ENCODE assay signal across 8 cellular contexts in the genomic region with DNA sequence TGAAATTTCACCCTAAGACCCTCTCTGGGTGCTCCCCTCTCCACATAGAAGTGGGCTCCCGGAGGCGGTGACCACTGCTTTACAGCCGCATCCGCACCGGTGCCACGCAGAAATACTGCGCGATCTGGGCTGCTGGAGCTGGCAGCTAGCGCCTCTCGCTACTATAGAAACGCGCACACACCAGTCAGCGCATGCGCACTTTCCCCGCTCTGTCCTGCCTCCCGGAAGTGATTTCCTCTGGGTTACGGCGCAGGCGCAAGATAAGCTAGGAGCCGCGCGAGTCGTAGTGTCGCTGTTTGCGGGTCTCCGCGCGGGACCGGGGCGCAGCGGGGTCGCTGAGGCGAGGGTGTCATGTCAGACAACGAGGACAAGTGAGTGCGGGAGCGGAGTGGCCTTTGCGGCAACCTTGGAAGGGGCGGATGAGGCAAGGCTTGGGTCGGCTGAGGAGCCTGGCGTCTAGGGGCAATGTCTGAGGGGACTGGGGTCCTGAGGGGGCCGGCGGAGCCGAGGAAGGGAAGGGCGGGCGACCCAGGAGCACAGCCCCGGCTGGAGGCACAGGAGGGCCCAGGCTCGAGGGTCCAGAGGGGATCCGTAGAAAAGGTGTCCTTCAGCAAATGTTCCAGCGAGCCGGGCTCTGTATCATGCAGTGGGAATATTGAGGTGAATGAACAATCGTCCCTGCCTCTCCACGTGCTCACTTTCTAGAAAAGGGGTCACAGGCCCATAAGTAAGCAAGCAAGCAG. TPM values are rescaled to one million over a fixed set of nuclear protein-coding genes. Genes with fewer than 3 reads are reported as not detected.
A peak's percentile ranks its signal among the peaks of the same experiment; 100 is the strongest.
DNase-seq lines count a peak whose midpoint lies in the region; ATAC-seq, FAIRE-seq and TF ChIP-seq lines count a peak whose summit lies in the region.

A gene (minus strand): TSS at position 165 of the 743 bp plus-strand sequence. CDS start 452 bp downstream, outside the sequence.
A gene (plus strand): TSS at position 263 of the 743 bp plus-strand sequence. CDS start 89 bp downstream, at position 352.

- H3K9me3 ChIP-seq in astrocyte (ENCODE audit: insufficient read depth, low read depth, low read length): no peaks in the 10 kb centered on the region
- no peaks in the 10 kb centered on the region for H3K9me3 ChIP-seq in aorta (ENCODE audit: control insufficient read depth, low read length)

- intact Hi-C loops in aorta (cut with DNase I): loop anchor here in 1 of 2 donors (5.0 kb wide), 1 partner anchor 146 kb away; a partner anchor contains a TSS

- no peak for TF ChIP-seq CTCF in astrocyte (IDR thresholded peaks at IDR 0.05; ENCODE audit: insufficient read depth, low read depth, low read length)

- peak within 1 kb of the TSS; percentile 97 for H3K4me3 ChIP-seq in astrocyte (ENCODE audit: insufficient read depth, low read depth, low read length)
- peak within 1 kb of the TSS; percentile 76 to 81 for H3K4me3 ChIP-seq in aorta (ENCODE audit: low read length in 2 of 2)

- H3K36me3 Mint-ChIP-seq in astrocyte (ENCODE audit: low read depth, unreplicated experiment): peaks cover 2% of the 10 kb centered on the region

- peak within 1 kb of the TSS; percentile 97 for H3K27ac Mint-ChIP-seq in astrocyte (ENCODE audit: unreplicated experiment)

- TF ChIP-seq POLR2A in GM18505 (IDR thresholded peaks at IDR 0.05; ENCODE audit: borderline replicate concordance, extremely low read depth, insufficient read depth, insufficient read length): peak; percentile 91

- H3K4me3 Mint-ChIP-seq in astrocyte (ENCODE audit: unreplicated experiment): peak within 1 kb of the TSS; percentile 98

- peak; percentile 82 for ATAC-seq in GM18505 (IDR thresholded peaks at IDR 0.05; ENCODE audit: unreplicated experiment)
- peak; percentile 83 for ATAC-seq in HG02970 (IDR thresholded peaks at IDR 0.05; ENCODE audit: low FRiP score, unreplicated experiment)
- ATAC-seq in aorta (ENCODE audit: low FRiP score): peak; percentile 96

- H3K9me3 Mint-ChIP-seq in astrocyte (ENCODE audit: unreplicated experiment): no peaks in the 10 kb centered on the region

- H3K27me3 ChIP-seq in astrocyte (ENCODE audit: insufficient read depth, low read length) (no peaks in the 10 kb centered on the region), aorta (ENCODE audit: control insufficient read depth in 1 of 2, insufficient read depth in 2 of 2, low read length in 1 of 2) (no peaks in the 10 kb centered on the region)

- 0 to 1% methylated on average over 52 of the region's 52 CpGs for WGBS in aorta, 2 donors

- peaks cover 3% of the 10 kb centered on the region for H3K4me1 Mint-ChIP-seq in astrocyte (ENCODE audit: low read depth, unreplicated experiment)

- H3K4me2 ChIP-seq in astrocyte (ENCODE audit: low read length): peak within 1 kb of the TSS; percentile 98

- peak within 1 kb of the TSS; percentile 97 for H3K9ac ChIP-seq in astrocyte (ENCODE audit: low read length)

- H3K36me3 ChIP-seq in astrocyte (ENCODE audit: insufficient read depth, low read length): peaks cover 15% of the 10 kb centered on the region
- H3K36me3 ChIP-seq in aorta (ENCODE audit: control insufficient read depth in 1 of 2, insufficient read depth in 2 of 2, low read length in 1 of 2): peaks cover 0 to 4% of the 10 kb centered on the region in 2 donors

- peak; percentile 88 for FAIRE-seq in astrocyte (lab: Jason Lieb, UNC)

- H4K20me1 ChIP-seq in astrocyte (ENCODE audit: insufficient read depth, low read length): peaks cover 23% of the 10 kb centered on the region

- H3K79me2 ChIP-seq in astrocyte (ENCODE audit: insufficient read depth, low read length): peaks cover 40% of the 10 kb centered on the region

- DNase-seq in NCI-H1930 (lab: John Stamatoyannopoulos, UW): peak; percentile 95
- peak; percentile 91 for DNase-seq in T-helper 22 cell (ENCODE audit: low read depth)
- DNase-seq in astrocyte (ENCODE audit: low read depth): peak; percentile 80
- peak; percentile 99 for DNase-seq in hepatic stellate cell (ENCODE audit: low spot score)
- peak; percentile 94 for DNase-seq in putamen (ENCODE audit: low spot score)
- DNase-seq in aorta: peak; percentile 98 to 99

- no peaks in the 10 kb centered on the region for H3K27me3 Mint-ChIP-seq in astrocyte (ENCODE audit: low read depth, unreplicated experiment)

- H3K4me1 ChIP-seq in astrocyte (ENCODE audit: insufficient read depth, low read length) (peaks cover 10% of the 10 kb centered on the region), aorta (ENCODE audit: control insufficient read depth in 1 of 2, insufficient read depth in 2 of 2, low read length in 2 of 2) (peaks cover 0 to 2% of the 10 kb centered on the region in 2 donors)

- peak within 1 kb of the TSS; percentile 52 for H3K27ac ChIP-seq in astrocyte (ENCODE audit: low read depth, low read length)
- H3K27ac ChIP-seq in aorta (ENCODE audit: low read depth in 1 of 2, low read length in 2 of 2): no peak within 1 kb of the TSS

- peak within 1 kb of the TSS; percentile 98 for H2AFZ ChIP-seq in astrocyte (ENCODE audit: low read depth, low read length)

RNA-seq across cellular contexts. Expression of the first gene that starts in this region (rescaled TPM):
- total RNA-seq in astrocyte: not detected in 2 replicates
- total RNA-seq in aorta: not detected
- polyA plus RNA-seq in aorta: under 1 TPM in 1 of 2 donors, not detected in 1; 0.18 TPM

RNA-seq across cellular contexts. Expression of the second gene that starts in this region (rescaled TPM):
- total RNA-seq in astrocyte: 129 and 149 TPM in 2 replicates
- 10 to 100 TPM; 45.9 to 46.2 TPM for total RNA-seq in aorta
- polyA plus RNA-seq in aorta: 100 to 1,000 TPM; 150 to 169 TPM
